In genomic region chr6:156250593-156250992, GRCh38 we compare ENCODE assay signal across 1 cellular context.
TF ChIP-seq lines count a peak whose summit lies in the region.

No MANE protein-coding gene starts in this region.

TF ChIP-seq in IMR-90, 13 proteins besides CTCF, POLR2A, EP300 and RAD21 (continued from another document):
- TF ChIP-seq NFE2L2 (IDR thresholded peaks at IDR 0.05; ENCODE audit: low read depth, low read length) (no peak), MAFK (IDR thresholded peaks at IDR 0.05; ENCODE audit: low read depth, low read length) (no peak), MAZ (IDR thresholded peaks at IDR 0.05; ENCODE audit: borderline replicate concordance, low read depth, low read length) (no peak), SMC3 (IDR thresholded peaks at IDR 0.05; ENCODE audit: low read depth, low read length) (no peak), BHLHE40 (IDR thresholded peaks at IDR 0.05; ENCODE audit: low read depth, low read length) (no peak)
